ENCODE assay signal across 14 cellular contexts in genomic region chr14:72617391-72618011, GRCh38.
A peak's percentile ranks its signal among the peaks of the same experiment; 100 is the strongest.
DNase-seq lines count a peak whose midpoint lies in the region; ATAC-seq and TF ChIP-seq lines count a peak whose summit lies in the region.
"Had no signal": no experiment of that assay in that cellular context is flagged by ENCODE, and none has a peak within 500 bp of the region (broad histone marks: within the 10 kb centered on the region; RNA-seq: fewer than 3 reads in every experiment).

No MANE protein-coding gene starts in this region.

- DNase-seq in BE2C, result peak; percentile 30
- peak; percentile 92 for DNase-seq in astrocyte of the hippocampus (ENCODE audit: low read depth, low spot score)
- DNase-seq in heart left ventricle, result peak; percentile 59 to 74 (median 63)
- peak; percentile 86 for DNase-seq in osteocyte (ENCODE audit: extremely low spot score, unreplicated experiment)
- no peak for DNase-seq in KBM-7
- no peak for DNase-seq in COLO668 (lab: John Stamatoyannopoulos, UW; ENCODE audit: unreplicated experiment)
- DNase-seq in activated CD4-positive, CD25-positive, alpha-beta regulatory T cell (lab: John Stamatoyannopoulos, UW), result no peak
- DNase-seq in activated gamma-delta T cell (lab: John Stamatoyannopoulos, UW), result no peak
- DNase-seq: AML-193, NCI-H1436 had no signal

- intact Hi-C loops in heart left ventricle (cut with DNase I), result loop anchor here in 4 of 10 donors (5.0 to 10.0 kb wide), 5 partner anchors 100 to 287 kb away; partner anchors contain the start of gene DPF3 (in 2 of the 4)

- H3K4me3 Mint-ChIP-seq in osteocyte (ENCODE audit: unreplicated experiment), result peak overlapping the region; percentile 46
- H3K4me3 Mint-ChIP-seq: activated T-helper 1 cell treated with anti-CD3 and anti-CD28 coated beads, Interleukin-12 subunit alpha, Interleukin-12 subunit beta, Interleukin-2, Interleukin-4 antibody, amounts not matched to agents 30 ng/mL and 10 ng/mL and 1 ng/mL, durations not matched to agents 14 hours and 24 hours and 36 hours; dendritic cell treated with granulocyte-macrophage colony-stimulating factor and Interleukin-4, amounts not matched to agents 40 ng/mL and 50 ng/mL, for 4 days had no signal

- no peak overlapping the region for H3K4me3 ChIP-seq in BE2C (ENCODE audit: low read depth, low read length)
- H3K4me3 ChIP-seq in heart left ventricle, result peak overlapping the region in 4 of 12 donors; percentile 0 to 16 (median 8)

- no peaks in the 10 kb centered on the region for H3K36me3 Mint-ChIP-seq in osteocyte (ENCODE audit: unreplicated experiment)

- peaks cover under 1% of the 10 kb centered on the region for H3K9me3 Mint-ChIP-seq in osteocyte (ENCODE audit: unreplicated experiment)
- H3K9me3 Mint-ChIP-seq: activated T-helper 1 cell treated with anti-CD3 and anti-CD28 coated beads, Interleukin-12 subunit alpha, Interleukin-12 subunit beta, Interleukin-2, Interleukin-4 antibody, amounts not matched to agents 30 ng/mL and 10 ng/mL and 1 ng/mL, durations not matched to agents 14 hours and 24 hours and 36 hours; dendritic cell treated with granulocyte-macrophage colony-stimulating factor and Interleukin-4, amounts not matched to agents 40 ng/mL and 50 ng/mL, for 4 days had no signal

- 6 to 22% (median 15%) methylated on average over 16 to 19 of the region's 19 CpGs for WGBS in heart left ventricle, 4 donors

- TF ChIP-seq CTCF in BE2C (IDR thresholded peaks at IDR 0.05; ENCODE audit: low read depth, low read length) (no peak), heart left ventricle (IDR thresholded peaks at IDR 0.05) (no peak), osteocyte (IDR thresholded peaks at IDR 0.05) (peak; percentile 16)

- peak; percentile 39 to 67 (median 58) for ATAC-seq in heart left ventricle

- peak overlapping the region; percentile 93 for H3K27ac Mint-ChIP-seq in osteocyte (ENCODE audit: unreplicated experiment)
- H3K27ac Mint-ChIP-seq: activated T-helper 1 cell treated with anti-CD3 and anti-CD28 coated beads, Interleukin-12 subunit alpha, Interleukin-12 subunit beta, Interleukin-2, Interleukin-4 antibody, amounts not matched to agents 30 ng/mL and 10 ng/mL and 1 ng/mL, durations not matched to agents 14 hours and 24 hours and 36 hours; dendritic cell treated with granulocyte-macrophage colony-stimulating factor and Interleukin-4, amounts not matched to agents 40 ng/mL and 50 ng/mL, for 4 days had no signal

- H3K4me1 ChIP-seq in BE2C (peaks cover 52% of the 10 kb centered on the region), heart left ventricle (peaks cover 5 to 74% (median 61%) of the 10 kb centered on the region in 12 donors)

- no peak for TF ChIP-seq POLR2A in heart left ventricle (IDR thresholded peaks at IDR 0.05)

- no peaks in the 10 kb centered on the region for H3K9me3 ChIP-seq in BE2C
- no peaks in the 10 kb centered on the region for H3K9me3 ChIP-seq in heart left ventricle

- no peaks in the 10 kb centered on the region for H3K27me3 Mint-ChIP-seq in osteocyte (ENCODE audit: unreplicated experiment)

- H3K27me3 ChIP-seq in BE2C, result no peaks in the 10 kb centered on the region
- H3K27me3 ChIP-seq in heart left ventricle, result no peaks in the 10 kb centered on the region

- peak overlapping the region; percentile 65 to 92 (median 84) for H3K27ac ChIP-seq in heart left ventricle
- H3K27ac ChIP-seq: HL-60, VCaP had no signal

- in situ Hi-C loops in KBM-7 (cut with MboI; ENCODE audit: low pct_unique_long_range_greater_than_20kb, low sequenced_read_pairs), result no loop called here

- H3K36me3 ChIP-seq in BE2C (no peaks in the 10 kb centered on the region), heart left ventricle (no peaks in the 10 kb centered on the region)

- peaks cover 59% of the 10 kb centered on the region for H3K4me1 Mint-ChIP-seq in osteocyte (ENCODE audit: unreplicated experiment)

Comparison
In these comparisons a context has a peak if more than half of its experiments do, and no peak if none do; other contexts are left out.
1. DNase-seq: peak in BE2C (single experiment), astrocyte of the hippocampus (single experiment), heart left ventricle (5 of 5) and osteocyte (single experiment); none in KBM-7 (single experiment), COLO668 (single experiment), activated CD4-positive, CD25-positive, alpha-beta regulatory T cell (0 of 4) and activated gamma-delta T cell (single experiment).